In the genomic region with DNA sequence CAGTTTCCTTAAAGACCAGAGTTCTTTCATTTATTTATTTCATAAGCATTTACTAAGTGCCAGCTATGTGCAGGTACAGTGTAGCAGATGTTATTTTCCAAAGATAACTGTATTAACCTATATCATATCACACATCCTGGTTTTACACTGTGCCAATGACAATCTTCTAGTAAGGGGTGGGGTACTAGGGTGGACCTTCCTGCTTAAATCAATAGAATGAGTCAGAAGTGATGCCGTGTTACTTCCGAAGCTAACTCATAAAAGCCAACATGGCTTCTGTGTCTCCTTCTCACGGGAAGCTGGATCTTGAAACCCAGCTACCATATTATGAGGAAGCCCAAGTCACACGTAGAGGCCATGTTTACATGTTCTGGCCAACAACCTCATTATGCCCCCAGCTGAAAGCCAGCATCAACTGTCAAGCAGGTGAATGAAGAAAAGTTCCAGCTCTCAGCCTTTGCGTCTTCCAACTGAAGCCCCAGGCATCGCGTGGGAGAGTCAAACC, we compare ENCODE assay signal across 16 cellular contexts.
"Had no signal": no experiment of that assay in that cellular context is flagged by ENCODE, and none has a peak within 500 bp of the region (broad histone marks: within the 10 kb centered on the region; RNA-seq: fewer than 3 reads in every experiment).

No MANE protein-coding gene starts in this region.

- H3K27me3 ChIP-seq: esophagus squamous epithelium, hepatocyte had no signal

- ATAC-seq: activated CD8-positive, alpha-beta T cell treated with anti-CD3 and anti-CD28 coated beads for 36 hours; activated T-cell treated with anti-CD3 and anti-CD28 coated beads, Interleukin-2, amount 50 U/mL, for 4 hours; left lobe of liver; naive thymus-derived CD4-positive, alpha-beta T cell had no signal

- DNase-seq: activated B cell treated with CpG ODN at 0.5 μM for 24 hours; activated CD4-positive, alpha-beta T cell treated with anti-CD3 and anti-CD28 coated beads for 48 hours; activated CD8-positive, alpha-beta T cell treated with anti-CD3 and anti-CD28 coated beads for 36 hours; activated effector memory CD4-positive, alpha-beta T cell treated with Interleukin-2 at 50 U/mL for 16 hours; activated naive CD4-positive, alpha-beta T cell treated with anti-CD3 and anti-CD28 coated beads, Interleukin-2, amount 50 U/mL, for 16 hours; activated T-cell treated with anti-CD3 and anti-CD28 coated beads, Interleukin-2, amount 50 U/mL, for 4 hours; caudate nucleus; esophagus squamous epithelium; islet precursor cell; mammary epithelial cell; naive thymus-derived CD4-positive, alpha-beta T cell; stimulated activated CD4-positive, alpha-beta T cell treated with anti-CD3 and anti-CD28 coated beads, Interleukin-12 subunit alpha, Interleukin-12 subunit beta, amount 100 ng/mL, for 4 hours; stimulated activated CD4-positive, alpha-beta T cell treated with anti-CD3 and anti-CD28 coated beads, Interleukin-2, amount 100 ng/mL, for 24 hours had no signal

- H3K27ac ChIP-seq: esophagus squamous epithelium, hepatocyte, thoracic aorta had no signal

- H3K4me3 ChIP-seq: esophagus squamous epithelium, hepatocyte, thoracic aorta had no signal
